Comparison of ENCODE assay signal across 21 cellular contexts in genomic region chr3:128210711-128211110, GRCh38.
"Had no signal": no experiment of that assay in that cellular context is flagged by ENCODE, and none has a peak within 500 bp of the region (broad histone marks: within the 10 kb centered on the region; RNA-seq: fewer than 3 reads in every experiment).

No MANE protein-coding gene starts in this region.

- DNase-seq: effector CD8-positive, alpha-beta T cell; erythroblast; esophagus squamous epithelium; hypothalamus; immature natural killer cell; islet precursor cell; left ventricle myocardium superior; lower lobe of right lung; naive thymus-derived CD8-positive, alpha-beta T cell; nephron progenitor cell; nucleus accumbens; right cardiac atrium; sigmoid colon; spleen; stimulated activated CD4-positive, alpha-beta T cell treated with anti-CD3 and anti-CD28 coated beads, Interleukin-4, amount 100 ng/mL, for 4 hours; stimulated activated naive B cell treated with anti-CD40 and anti-IgM and Interleukin-4, amounts not matched to agents 10 μg/mL and 1 μg/mL and 100 μg/mL, for 72 hours; trophoblast cell had no signal

- H3K27ac ChIP-seq: dorsolateral prefrontal cortex, esophagus squamous epithelium, lower lobe of right lung, prostate gland, sigmoid colon, skin epidermis, spleen, thoracic aorta had no signal

- H3K4me1 ChIP-seq: lower lobe of right lung, prostate gland had no signal

- H3K9me3 ChIP-seq: esophagus squamous epithelium, lower lobe of right lung, prostate gland, sigmoid colon, spleen, thoracic aorta had no signal

- H3K36me3 ChIP-seq: esophagus squamous epithelium, lower lobe of right lung, prostate gland, sigmoid colon, spleen, thoracic aorta had no signal

- H3K27me3 ChIP-seq: dorsolateral prefrontal cortex, esophagus squamous epithelium, sigmoid colon, spleen had no signal

- H3K4me3 ChIP-seq: dorsolateral prefrontal cortex, esophagus squamous epithelium, lower lobe of right lung, prostate gland, sigmoid colon, skin epidermis, spleen, thoracic aorta had no signal
